Comparison of ENCODE assay signal across 8 cellular contexts in the genomic region with DNA sequence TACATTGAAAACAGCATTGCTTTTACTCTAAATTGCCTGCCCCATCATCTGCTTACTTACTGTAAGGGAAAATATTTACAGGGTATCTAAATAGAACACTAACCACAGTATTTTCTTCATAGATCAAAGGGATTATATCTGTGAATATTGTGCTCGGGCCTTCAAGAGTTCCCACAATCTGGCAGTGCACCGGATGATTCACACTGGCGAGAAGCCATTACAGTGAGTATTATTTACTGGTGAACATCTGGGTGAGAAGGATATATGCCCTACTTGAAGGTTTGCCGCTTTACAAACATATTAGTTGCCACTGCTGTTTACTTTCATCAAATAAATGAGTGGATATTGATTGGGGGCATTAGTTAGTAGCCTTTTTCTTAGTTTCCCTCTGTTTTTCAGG. TPM values are rescaled to one million over a fixed set of nuclear protein-coding genes. Genes with fewer than 3 reads are reported as not detected.
A peak's percentile ranks its signal among the peaks of the same experiment; 100 is the strongest.
DNase-seq lines count a peak whose midpoint lies in the region; ATAC-seq and TF ChIP-seq lines count a peak whose summit lies in the region.

No MANE protein-coding gene starts in this region.

- no TSS peak for BruUV-seq in PC-3 (replicated peaks; lab: Mats Ljungman, UMichigan)

- peak overlapping the region; percentile 17; the same call in 1 of the 2 replicates for H3K4me2 ChIP-seq in PC-3 (ENCODE audit: low read length)

- peaks cover 13% of the 10 kb centered on the region; the same call in 1 of the 2 replicates for H3K79me2 ChIP-seq in PC-3 (ENCODE audit: low read length)

- POLR2A ChIA-PET in PC-3 (lab: Charles Lee; ENCODE audit: unreplicated experiment): no interaction called here

- H4K20me1 ChIP-seq in PC-3 (ENCODE audit: low read length): peaks cover 27% of the 10 kb centered on the region

- H3F3A ChIP-seq in PC-3 (ENCODE audit: low read length, unreplicated experiment): peaks cover 9% of the 10 kb centered on the region

- peaks cover 94% of the 10 kb centered on the region for H3K36me3 ChIP-seq in PC-3 (ENCODE audit: low read depth, low read length)

- H3K4me3 ChIP-seq in PC-3 (ENCODE audit: low read length): no peak overlapping the region

- H3K4me1 ChIP-seq in PC-3 (ENCODE audit: insufficient read depth, low read length): peaks cover 22% of the 10 kb centered on the region

- TF ChIP-seq CTCF in PC-3 (conservative IDR thresholded peaks at IDR 0.05; ENCODE audit: low read depth, low read length): no peak

- in situ Hi-C loops in KBM-7 (cut with MboI; ENCODE audit: low pct_unique_long_range_greater_than_20kb, low sequenced_read_pairs): no loop called here

- peak overlapping the region; percentile 19; the same call in 1 of the 2 replicates for H3K27ac ChIP-seq in PC-3 (ENCODE audit: low read length)

- intact Hi-C loops in PC-3 (cut with micrococcal nuclease): loop anchor here (1.0 kb wide), 1 partner anchor 37 kb away; a partner anchor contains a TSS

- peak; percentile 14 for DNase-seq in DMS53 treated with DMSO at 0.1 percent for 48 hours (lab: John Stamatoyannopoulos, UW; ENCODE audit: unreplicated experiment)
- DNase-seq in PC-3: peak; percentile 96
- peak; percentile 95 for DNase-seq in fibroblast of peridontal ligament (ENCODE audit: extremely low read depth)
- DNase-seq in pons (ENCODE audit: low spot score): peak; percentile 28
- no peak for DNase-seq in central memory CD4-positive, alpha-beta T cell
- DNase-seq in KBM-7: no peak
- no peak for DNase-seq in NCI-H1105 treated with DMSO at 0.1 percent for 48 hours (lab: John Stamatoyannopoulos, UW)

- no peaks in the 10 kb centered on the region for H3K9me3 ChIP-seq in PC-3 (ENCODE audit: low read length)

- no peaks in the 10 kb centered on the region for H3K27me3 ChIP-seq in PC-3 (ENCODE audit: low read length)

- H3K9me2 ChIP-seq in PC-3 (replicated peaks; ENCODE audit: low read length): no peaks in the 10 kb centered on the region

- peak; percentile 98 for ATAC-seq in PC-3
- no peak for ATAC-seq in activated CD4-positive, CD25-positive, alpha-beta regulatory T cell treated with anti-CD3 and anti-CD28 coated beads, Interleukin-2, amount 50 U/mL, for 24 hours

- CTCF ChIA-PET in PC-3 (lab: Charles Lee): no interaction called here

- H2AFZ ChIP-seq in PC-3 (ENCODE audit: low read length): no peak overlapping the region

- H3K9ac ChIP-seq in PC-3 (ENCODE audit: low read length): no peak overlapping the region

RNA-seq across cellular contexts. Expression of a gene that starts 5.9 kb away (rescaled TPM):
- total RNA-seq in PC-3 (2014; rRNA removed): 1.6 and 2.8 TPM in 2 replicates

RNA-seq across cellular contexts. Expression of a gene that starts 37.7 kb away (rescaled TPM):
- 56.2 and 71.9 TPM in 2 replicates for total RNA-seq in PC-3 (2014; rRNA removed)

RNA-seq across cellular contexts. Expression of a gene that starts 40.9 kb away (rescaled TPM):
- 12.1 and 20.2 TPM in 2 replicates for total RNA-seq in PC-3 (2014; rRNA removed)

Comparison
In these comparisons a context has a peak if more than half of its experiments do, and no peak if none do; other contexts are left out.
1. DNase-seq: peak in DMS53 treated with DMSO at 0.1 percent for 48 hours (single experiment), PC-3 (single experiment), fibroblast of peridontal ligament (single experiment) and pons (single experiment); none in central memory CD4-positive, alpha-beta T cell (single experiment), KBM-7 (single experiment) and NCI-H1105 treated with DMSO at 0.1 percent for 48 hours (single experiment).